21 cellular contexts compared by ENCODE assay signal in genomic region chr13:27309967-27310598, GRCh38. TPM values are rescaled to one million over a fixed set of nuclear protein-coding genes. Genes with fewer than 3 reads are reported as not detected.
DNase-seq lines count a peak whose midpoint lies in the region; ATAC-seq and TF ChIP-seq lines count a peak whose summit lies in the region.
"Had no signal": no experiment of that assay in that cellular context is flagged by ENCODE, and none has a peak within 500 bp of the region (broad histone marks: within the 10 kb centered on the region; RNA-seq: fewer than 3 reads in every experiment).

No MANE protein-coding gene starts in this region.

- TF ChIP-seq CTCF in brain microvascular endothelial cell (IDR thresholded peaks at IDR 0.05; ENCODE audit: low read depth, low read length, missing control alignments): no peak

- H3K27ac Mint-ChIP-seq in activated CD4-positive, alpha-beta T cell treated with anti-CD3 and anti-CD28 coated beads for 36 hours: no peak overlapping the region
- H3K27ac Mint-ChIP-seq: activated CD8-positive, alpha-beta T cell treated with anti-CD3 and anti-CD28 coated beads for 36 hours; activated naive CD4-positive, alpha-beta T cell treated with anti-CD3 and anti-CD28 coated beads, Interleukin-2, amount 50 U/mL, for 24 hours; effector memory CD8-positive, alpha-beta T cell had no signal

- H3K4me3 Mint-ChIP-seq in activated CD4-positive, alpha-beta T cell treated with anti-CD3 and anti-CD28 coated beads for 36 hours: no peak overlapping the region
- H3K4me3 Mint-ChIP-seq: activated CD8-positive, alpha-beta T cell treated with anti-CD3 and anti-CD28 coated beads for 36 hours; activated naive CD4-positive, alpha-beta T cell treated with anti-CD3 and anti-CD28 coated beads, Interleukin-2, amount 50 U/mL, for 24 hours; effector memory CD8-positive, alpha-beta T cell; WTC11 had no signal

- no peak overlapping the region for H2AK5ac ChIP-seq in mesenchymal stem cell (ENCODE audit: low read length, severe bottlenecking)

- no peak overlapping the region for H2AFZ ChIP-seq in GM23248
- no peak overlapping the region for H2AFZ ChIP-seq in mesenchymal stem cell (ENCODE audit: low read depth, low read length)
- H2AFZ ChIP-seq: hepatocyte had no signal

- intact Hi-C loops in activated CD4-positive, alpha-beta T cell treated with anti-CD3 and anti-CD28 coated beads for 36 hours (cut with DNase I, micrococcal nuclease): no loop called here

- H3K4me2 ChIP-seq in GM23248 (ENCODE audit: unreplicated experiment): no peak overlapping the region
- H3K4me2 ChIP-seq in mesenchymal stem cell (ENCODE audit: low read length, poor library complexity, severe bottlenecking): no peak overlapping the region
- H3K4me2 ChIP-seq: hepatocyte had no signal

- H2BK15ac ChIP-seq in mesenchymal stem cell (ENCODE audit: low read depth, poor library complexity, severe bottlenecking): no peak overlapping the region

- H3K14ac ChIP-seq in mesenchymal stem cell (ENCODE audit: low read length in 2 of 2): no peak overlapping the region

- no peak overlapping the region for H2BK120ac ChIP-seq in mesenchymal stem cell (ENCODE audit: low read depth, low read length)

- H4K91ac ChIP-seq in mesenchymal stem cell (ENCODE audit: low read length): no peak overlapping the region

- H3K27me3 ChIP-seq in GM23248 (replicated peaks; ENCODE audit: insufficient read depth): peaks cover 13% of the 10 kb centered on the region
- no peaks in the 10 kb centered on the region for H3K27me3 ChIP-seq in brain microvascular endothelial cell (replicated peaks)
- peaks cover 8 to 23% of the 10 kb centered on the region in 2 experiments for H3K27me3 ChIP-seq in mesenchymal stem cell (ENCODE audit: control insufficient read depth in 1 of 2, insufficient read depth in 1 of 2, low read length in 2 of 2)
- H3K27me3 ChIP-seq: hepatocyte, upper lobe of right lung had no signal

- peaks cover 14% of the 10 kb centered on the region for H3K4me1 Mint-ChIP-seq in activated CD4-positive, alpha-beta T cell treated with anti-CD3 and anti-CD28 coated beads for 36 hours

- H3K4me3 ChIP-seq in GM23248 (no peak overlapping the region), brain microvascular endothelial cell (ENCODE audit: low read depth, low read length) (no peak overlapping the region), mesenchymal stem cell (ENCODE audit: insufficient read depth in 1 of 2, low read depth in 1 of 2, low read length in 2 of 2) (no peak overlapping the region)
- H3K4me3 ChIP-seq: hepatocyte, psoas muscle, SJCRH30, upper lobe of right lung had no signal

- H3K18ac ChIP-seq in mesenchymal stem cell (ENCODE audit: low read depth in 1 of 2, low read length in 2 of 2): no peak overlapping the region

- H3F3A ChIP-seq in GM23248 (ENCODE audit: insufficient read depth): no peaks in the 10 kb centered on the region

- CTCF ChIA-PET in activated CD4-positive, alpha-beta T cell treated with anti-CD3 and anti-CD28 coated beads for 36 hours (lab: Charles Lee): interaction anchor here (0.6 to 1.1 kb wide), 2 partner anchors 29 to 326 kb away, joined by 4 read pairs; no protein-coding TSS in a partner anchor

- POLR2A ChIA-PET in activated CD4-positive, alpha-beta T cell treated with anti-CD3 and anti-CD28 coated beads for 36 hours (lab: Charles Lee): no interaction called here

- no peak overlapping the region for H3K4ac ChIP-seq in mesenchymal stem cell (ENCODE audit: low read depth in 1 of 2, low read length in 2 of 2)

- H3K27me3 Mint-ChIP-seq in activated CD4-positive, alpha-beta T cell treated with anti-CD3 and anti-CD28 coated beads for 36 hours: no peaks in the 10 kb centered on the region
- H3K27me3 Mint-ChIP-seq: activated CD8-positive, alpha-beta T cell treated with anti-CD3 and anti-CD28 coated beads for 36 hours; activated naive CD4-positive, alpha-beta T cell treated with anti-CD3 and anti-CD28 coated beads, Interleukin-2, amount 50 U/mL, for 24 hours had no signal

- no peaks in the 10 kb centered on the region for H3K4me1 ChIP-seq in GM23248 (ENCODE audit: insufficient read depth)
- no peaks in the 10 kb centered on the region for H3K4me1 ChIP-seq in mesenchymal stem cell (ENCODE audit: control insufficient read depth, insufficient read depth, low read depth, low read length)
- H3K4me1 ChIP-seq: psoas muscle, SJCRH30, upper lobe of right lung had no signal

- DNase-seq in GM23248 (peak; percentile 47), LoVo (ENCODE audit: low spot score) (peak; percentile 74), brain microvascular endothelial cell (peak; percentile 12), mesenchymal stem cell (peak; percentile 41), ureter (ENCODE audit: low spot score) (no peak)
- DNase-seq in effector CD4-positive, alpha-beta T cell: no peak
- DNase-seq in activated CD4-positive, alpha-beta T cell treated with anti-CD3 and anti-CD28 coated beads for 36 hours: no peak
- DNase-seq: activated CD8-positive, alpha-beta T cell treated with anti-CD3 and anti-CD28 coated beads for 36 hours; DMS79 treated with DMSO at 0.1 percent for 48 hours; effector memory CD8-positive, alpha-beta T cell; NCI-H1694 treated with DMSO at 0.1 percent for 48 hours; NCI-H2227 treated with DMSO at 0.1 percent for 48 hours; NCI-H774; psoas muscle; SJCRH30; stimulated activated CD4-positive, alpha-beta T cell treated with anti-CD3 and anti-CD28 coated beads, Interleukin-4, amount 100 ng/mL, for 4 hours; upper lobe of right lung had no signal

- H3K36me3 ChIP-seq in GM23248 (ENCODE audit: low read depth) (no peaks in the 10 kb centered on the region), brain microvascular endothelial cell (replicated peaks) (no peaks in the 10 kb centered on the region), mesenchymal stem cell (ENCODE audit: control insufficient read depth in 1 of 2, insufficient read depth in 2 of 2, low read depth in 1 of 2, low read length in 2 of 2) (no peaks in the 10 kb centered on the region)
- H3K36me3 ChIP-seq: SJCRH30, upper lobe of right lung had no signal

- no peaks in the 10 kb centered on the region for H4K20me1 ChIP-seq in GM23248 (ENCODE audit: insufficient read depth)

- H3K79me2 ChIP-seq in GM23248 (ENCODE audit: insufficient read depth): no peaks in the 10 kb centered on the region
- H3K79me2 ChIP-seq: hepatocyte had no signal

- in situ Hi-C loops in GM23248 (cut with MboI) (no loop called here), brain microvascular endothelial cell (cut with HindIII; ENCODE audit: low pct_ligation_motif_present, low sequenced_read_pairs) (no loop called here)

- ATAC-seq in SK-N-SH treated with all-trans-retinoic acid at 6 μM for 48 hours: no peak
- no peak for ATAC-seq in activated CD4-positive, alpha-beta T cell treated with anti-CD3 and anti-CD28 coated beads for 36 hours
- ATAC-seq: activated CD8-positive, alpha-beta T cell treated with anti-CD3 and anti-CD28 coated beads for 36 hours; effector memory CD8-positive, alpha-beta T cell; psoas muscle; WTC11 had no signal

- H3K9me2 ChIP-seq in GM23248 (ENCODE audit: insufficient read depth): no peaks in the 10 kb centered on the region

- no peaks in the 10 kb centered on the region for H3K9me3 ChIP-seq in GM23248 (ENCODE audit: low read depth)
- H3K9me3 ChIP-seq in mesenchymal stem cell (ENCODE audit: control insufficient read depth, low read length): no peaks in the 10 kb centered on the region
- H3K9me3 ChIP-seq: psoas muscle, SJCRH30, upper lobe of right lung had no signal

- no peak overlapping the region for H3K9ac ChIP-seq in GM23248
- no peak overlapping the region for H3K9ac ChIP-seq in mesenchymal stem cell (ENCODE audit: low read length)

- H3K36me3 Mint-ChIP-seq in activated CD4-positive, alpha-beta T cell treated with anti-CD3 and anti-CD28 coated beads for 36 hours (ENCODE audit: low read depth): no peaks in the 10 kb centered on the region
- H3K36me3 Mint-ChIP-seq: activated naive CD4-positive, alpha-beta T cell treated with anti-CD3 and anti-CD28 coated beads, Interleukin-2, amount 50 U/mL, for 24 hours; WTC11 had no signal

- no peak overlapping the region for H4K8ac ChIP-seq in mesenchymal stem cell (ENCODE audit: low read length)

- H2BK12ac ChIP-seq in mesenchymal stem cell (ENCODE audit: low read length in 2 of 2): no peak overlapping the region

- no peaks in the 10 kb centered on the region for H3K79me1 ChIP-seq in mesenchymal stem cell (replicated peaks; ENCODE audit: low read length, poor library complexity, severe bottlenecking)

- no peaks in the 10 kb centered on the region for H3K9me3 Mint-ChIP-seq in activated CD4-positive, alpha-beta T cell treated with anti-CD3 and anti-CD28 coated beads for 36 hours (ENCODE audit: low read depth)
- H3K9me3 Mint-ChIP-seq: activated CD8-positive, alpha-beta T cell treated with anti-CD3 and anti-CD28 coated beads for 36 hours; activated naive CD4-positive, alpha-beta T cell treated with anti-CD3 and anti-CD28 coated beads, Interleukin-2, amount 50 U/mL, for 24 hours; effector memory CD8-positive, alpha-beta T cell; WTC11 had no signal

- WGBS in GM23248 (ENCODE audit: low coverage in 1 of 2, low lambda C conversion rate in 2 of 2, missing lambda C conversion rate in 2 of 2), 2 experiments: 66 to 72% methylated on average over 9 of the region's 9 CpGs
- WGBS in mesenchymal stem cell: 73% methylated on average over 9 of the region's 9 CpGs

- H2BK5ac ChIP-seq in mesenchymal stem cell (ENCODE audit: low read depth, low read length, poor library complexity, severe bottlenecking): no peak overlapping the region

- H3K27ac ChIP-seq in GM23248 (no peak overlapping the region), brain microvascular endothelial cell (no peak overlapping the region), mesenchymal stem cell (ENCODE audit: low read length, poor library complexity, severe bottlenecking) (no peak overlapping the region)
- H3K27ac ChIP-seq: hepatocyte, psoas muscle, SJCRH30, upper lobe of right lung had no signal

- H3K23ac ChIP-seq in mesenchymal stem cell (ENCODE audit: low read length in 2 of 2): no peak overlapping the region

TF ChIP-seq in SK-N-SH treated with all-trans-retinoic acid at 6 μM for 48 hours, 23 proteins besides CTCF, POLR2A, EP300 and RAD21 (continues in another document):
- TF ChIP-seq PPARA (CRISPR knock-in tag; IDR thresholded peaks at IDR 0.05; ENCODE audit: borderline replicate concordance): no peak

RNA-seq across cellular contexts. Expression of gene RASL11A, which starts 39.5 kb away (rescaled TPM):
- total RNA-seq in GM23248 (2014; rRNA removed; shearing (Covaris generic)): 1.1 and 1.6 TPM in 2 replicates
- 0.42 and 0.51 TPM in 2 replicates for polyA plus RNA-seq in GM23248 (2016; fragmentation: Nextera tagmentation; extraction: Ambion mirVana)
- polyA plus RNA-seq in mesenchymal stem cell (2013, experiment 1 of 2): 5.0 TPM
- 6.6 TPM for polyA plus RNA-seq in mesenchymal stem cell (2013, experiment 2 of 2)
- total RNA-seq in ureter: 33.2 TPM
- 1 to 10 TPM; 3.2 to 3.5 TPM for total RNA-seq in activated CD4-positive, alpha-beta T cell treated with anti-CD3 and anti-CD28 coated beads for 36 hours

RNA-seq across cellular contexts. Expression of gene RPL21, which starts 58.7 kb away (rescaled TPM):
- 609 and 638 TPM in 2 replicates for total RNA-seq in GM23248 (2014; rRNA removed; shearing (Covaris generic))
- polyA plus RNA-seq in GM23248 (2016; fragmentation: Nextera tagmentation; extraction: Ambion mirVana): 390 and 434 TPM in 2 replicates
- polyA plus RNA-seq in mesenchymal stem cell (2013, experiment 1 of 2): 2,504 TPM
- polyA plus RNA-seq in mesenchymal stem cell (2013, experiment 2 of 2): 2,492 TPM
- total RNA-seq in ureter: 1,153 TPM
- 1,000 to 10,000 TPM in 1 of 2 experiments, 100 to 1,000 TPM in 1; 756 to 1,682 TPM for total RNA-seq in activated CD4-positive, alpha-beta T cell treated with anti-CD3 and anti-CD28 coated beads for 36 hours

Comparison
In these comparisons a context has a peak if more than half of its experiments do, and no peak if none do; other contexts are left out.
1. DNase-seq: peak in GM23248 (single experiment), LoVo (single experiment), brain microvascular endothelial cell (single experiment) and mesenchymal stem cell (single experiment); none in effector CD4-positive, alpha-beta T cell (single experiment), ureter (single experiment) and activated CD4-positive, alpha-beta T cell treated with anti-CD3 and anti-CD28 coated beads for 36 hours (single experiment).